Comparison of ENCODE assay signal across 26 cellular contexts in genomic region chr1:31515061-31515775, GRCh38.
"Had no signal": no experiment of that assay in that cellular context is flagged by ENCODE, and none has a peak within 500 bp of the region (broad histone marks: within the 10 kb centered on the region; RNA-seq: fewer than 3 reads in every experiment).

No MANE protein-coding gene starts in this region.

- H3K4me1 Mint-ChIP-seq: activated naive CD4-positive, alpha-beta T cell treated with anti-CD3 and anti-CD28 coated beads, Interleukin-2, amount 10 ng/mL, durations not matched to agents 7 days and 5 days; activated naive CD8-positive, alpha-beta T cell treated with anti-CD3 and anti-CD28 coated beads, Interleukin-2, amount 50 U/mL, for 24 hours; central memory CD8-positive, alpha-beta T cell; natural killer cell had no signal

- H3K36me3 ChIP-seq: lower lobe of right lung, right atrium auricular region, stomach had no signal

- H3K9me3 Mint-ChIP-seq: activated naive CD8-positive, alpha-beta T cell treated with anti-CD3 and anti-CD28 coated beads, Interleukin-2, amount 50 U/mL, for 24 hours; natural killer cell had no signal

- H3K4me1 ChIP-seq: lower lobe of right lung, right atrium auricular region, stomach, testis had no signal

- DNase-seq: activated CD4-positive, alpha-beta T cell treated with anti-CD3 and anti-CD28 coated beads, Interleukin-2, amount 10 ng/mL, durations not matched to agents 24 days and 14 days; activated CD4-positive, CD25-positive, alpha-beta regulatory T cell; activated CD8-positive, alpha-beta memory T cell treated with anti-CD3 and anti-CD28 coated beads, Interleukin-2, amount 50 U/mL, for 48 hours; activated CD8-positive, alpha-beta T cell treated with anti-CD3 and anti-CD28 coated beads, Interleukin-2, amount 10 ng/mL, durations not matched to agents 7 days and 5 days; activated effector memory CD4-positive, alpha-beta T cell treated with Interleukin-2 at 50 U/mL for 16 hours; activated naive CD4-positive, alpha-beta T cell treated with anti-CD3 and anti-CD28 coated beads, Interleukin-2, amount 10 ng/mL, durations not matched to agents 7 days and 5 days; activated naive CD8-positive, alpha-beta T cell treated with anti-CD3 and anti-CD28 coated beads, Interleukin-2, amount 50 U/mL, for 24 hours; activated T-cell treated with anti-CD3 and anti-CD28 coated beads, Interleukin-2, amount 50 U/mL, for 48 hours; anterior cingulate cortex; left cardiac atrium; lower lobe of right lung; natural killer cell; nucleus accumbens; stimulated activated CD4-positive, alpha-beta T cell treated with anti-CD3 and anti-CD28 coated beads, Interleukin-15, amount 100 ng/mL, for 24 hours; stimulated activated CD4-positive, alpha-beta T cell treated with anti-CD3 and anti-CD28 coated beads, Interleukin-2, amount 100 ng/mL, for 48 hours; stomach; T-helper 1 cell; T-helper 9 cell; testis had no signal

- H3K27ac Mint-ChIP-seq: activated CD4-positive, alpha-beta T cell treated with anti-CD3 and anti-CD28 coated beads, Interleukin-2, amount 10 ng/mL, durations not matched to agents 24 days and 14 days; activated CD8-positive, alpha-beta T cell treated with anti-CD3 and anti-CD28 coated beads, Interleukin-2, amount 10 ng/mL, durations not matched to agents 7 days and 5 days; activated naive CD4-positive, alpha-beta T cell treated with anti-CD3 and anti-CD28 coated beads, Interleukin-2, amount 10 ng/mL, durations not matched to agents 7 days and 5 days; activated naive CD8-positive, alpha-beta T cell treated with anti-CD3 and anti-CD28 coated beads, Interleukin-2, amount 50 U/mL, for 24 hours; brain; natural killer cell; progenitor cell of endocrine pancreas had no signal

- H3K27ac ChIP-seq: coronary artery, lower lobe of right lung, right atrium auricular region, stomach, testis had no signal

- ATAC-seq: activated CD8-positive, alpha-beta T cell treated with anti-CD3 and anti-CD28 coated beads, Interleukin-2, amount 10 ng/mL, durations not matched to agents 7 days and 5 days; activated naive CD8-positive, alpha-beta T cell treated with anti-CD3 and anti-CD28 coated beads, Interleukin-2, amount 50 U/mL, for 24 hours; lower lobe of right lung; natural killer cell; SK-N-SH treated with all-trans-retinoic acid at 6 μM for 48 hours had no signal

- H3K4me3 Mint-ChIP-seq: activated CD4-positive, alpha-beta T cell treated with anti-CD3 and anti-CD28 coated beads, Interleukin-2, amount 10 ng/mL, durations not matched to agents 24 days and 14 days; activated CD8-positive, alpha-beta T cell treated with anti-CD3 and anti-CD28 coated beads, Interleukin-2, amount 10 ng/mL, durations not matched to agents 7 days and 5 days; activated naive CD4-positive, alpha-beta T cell treated with anti-CD3 and anti-CD28 coated beads, Interleukin-2, amount 10 ng/mL, durations not matched to agents 7 days and 5 days; activated naive CD8-positive, alpha-beta T cell treated with anti-CD3 and anti-CD28 coated beads, Interleukin-2, amount 50 U/mL, for 24 hours; brain; central memory CD8-positive, alpha-beta T cell; natural killer cell had no signal

- H3K27me3 Mint-ChIP-seq: progenitor cell of endocrine pancreas had no signal

- H3K36me3 Mint-ChIP-seq: activated naive CD4-positive, alpha-beta T cell treated with anti-CD3 and anti-CD28 coated beads, Interleukin-2, amount 10 ng/mL, durations not matched to agents 7 days and 5 days; brain; natural killer cell had no signal

- H3K27me3 ChIP-seq: right atrium auricular region, testis had no signal

- H3K4me3 ChIP-seq: coronary artery, lower lobe of right lung, right atrium auricular region, skin epidermis, stomach, testis had no signal

- H3K9me3 ChIP-seq: lower lobe of right lung, right atrium auricular region, testis had no signal
